Comparison of ENCODE assay signal across 26 cellular contexts in genomic region chr20:7938058-7938457, GRCh38. TPM values are rescaled to one million over a fixed set of nuclear protein-coding genes. Genes with fewer than 3 reads are reported as not detected.
"Had no signal": no experiment of that assay in that cellular context is flagged by ENCODE, and none has a peak within 500 bp of the region (broad histone marks: within the 10 kb centered on the region; RNA-seq: fewer than 3 reads in every experiment).

No MANE protein-coding gene starts in this region.

- H3K9me3 ChIP-seq: esophagus squamous epithelium, right atrium auricular region, spleen, tibial artery, upper lobe of left lung, vagina had no signal

- H3K4me3 ChIP-seq: esophagus squamous epithelium, hepatocyte, right atrium auricular region, spleen, tibial artery, upper lobe of left lung, vagina had no signal

- H3K9me3 Mint-ChIP-seq: effector memory CD8-positive, alpha-beta T cell; natural killer cell; stimulated activated memory B cell treated with anti-CD40 and anti-IgM and Interleukin-4, amounts not matched to agents 10 μg/mL and 1 μg/mL and 100 μg/mL, for 72 hours; stimulated activated naive CD8-positive, alpha-beta T cell treated with anti-CD3 and anti-CD28 coated beads, Interleukin-15, Interleukin-2, amounts not matched to agents 100 ng/mL and 50 ng/mL, for 24 hours had no signal

- H3K4me3 Mint-ChIP-seq: effector memory CD8-positive, alpha-beta T cell; natural killer cell; neural crest cell; stimulated activated memory B cell treated with anti-CD40 and anti-IgM and Interleukin-4, amounts not matched to agents 10 μg/mL and 1 μg/mL and 100 μg/mL, for 72 hours; stimulated activated naive CD8-positive, alpha-beta T cell treated with anti-CD3 and anti-CD28 coated beads, Interleukin-15, Interleukin-2, amounts not matched to agents 100 ng/mL and 50 ng/mL, for 24 hours had no signal

- ATAC-seq: effector memory CD8-positive, alpha-beta T cell; foreskin keratinocyte; left cardiac atrium; left ventricle myocardium superior; natural killer cell; stimulated activated memory B cell treated with anti-CD40 and anti-IgM and Interleukin-4, amounts not matched to agents 10 μg/mL and 1 μg/mL and 100 μg/mL, for 72 hours had no signal

- H3K36me3 Mint-ChIP-seq: natural killer cell; stimulated activated memory B cell treated with anti-CD40 and anti-IgM and Interleukin-4, amounts not matched to agents 10 μg/mL and 1 μg/mL and 100 μg/mL, for 72 hours had no signal

- H2AFZ ChIP-seq: hepatocyte had no signal

- FAIRE-seq: kidney had no signal

- H3K27me3 ChIP-seq: esophagus squamous epithelium, foreskin keratinocyte, hepatocyte, right atrium auricular region, spleen, tibial artery, upper lobe of left lung, vagina had no signal

- H3K79me2 ChIP-seq: hepatocyte had no signal

- DNase-seq: effector memory CD8-positive, alpha-beta T cell; esophagus squamous epithelium; foreskin keratinocyte; kidney; left cardiac atrium; left ventricle myocardium superior; natural killer cell; posterior cingulate gyrus; spleen; stimulated activated CD4-positive, alpha-beta T cell treated with anti-CD3 and anti-CD28 coated beads, Interleukin-15, amount 100 ng/mL, for 24 hours; stimulated activated CD4-positive, alpha-beta T cell treated with anti-CD3 and anti-CD28 coated beads, Interleukin-1b, Interleukin-23, amount 100 ng/mL, for 48 hours; stimulated activated CD4-positive, alpha-beta T cell treated with anti-CD3 and anti-CD28 coated beads, Interleukin-4, amount 100 ng/mL, for 24 hours; tibial artery; upper lobe of left lung had no signal

- H3K27ac ChIP-seq: esophagus squamous epithelium, foreskin keratinocyte, hepatocyte, right atrium auricular region, spleen, tibial artery, upper lobe of left lung, vagina had no signal

- H3K36me3 ChIP-seq: esophagus squamous epithelium, right atrium auricular region, spleen, tibial artery, upper lobe of left lung, vagina had no signal

- H3K27ac Mint-ChIP-seq: effector memory CD8-positive, alpha-beta T cell; natural killer cell; stimulated activated memory B cell treated with anti-CD40 and anti-IgM and Interleukin-4, amounts not matched to agents 10 μg/mL and 1 μg/mL and 100 μg/mL, for 72 hours; stimulated activated naive CD8-positive, alpha-beta T cell treated with anti-CD3 and anti-CD28 coated beads, Interleukin-15, Interleukin-2, amounts not matched to agents 100 ng/mL and 50 ng/mL, for 24 hours had no signal

- H3K4me1 ChIP-seq: foreskin keratinocyte, vagina had no signal

- H3K4me2 ChIP-seq: hepatocyte had no signal

RNA-seq across cellular contexts. Expression of gene HAO1, which starts 2.2 kb away (rescaled TPM):
- total RNA-seq: epithelial cell of proximal tubule, foreskin keratinocyte, kidney, left cardiac atrium, left ventricle myocardium superior, lung microvascular endothelial cell, mesenteric fat pad, mononuclear cell, natural killer cell, neural crest cell, osteocyte, right atrium auricular region, spleen, temporal lobe, vagina had no signal
- polyA plus RNA-seq: foreskin keratinocyte, spleen had no signal
